16 cellular contexts compared by ENCODE assay signal in the genomic region with DNA sequence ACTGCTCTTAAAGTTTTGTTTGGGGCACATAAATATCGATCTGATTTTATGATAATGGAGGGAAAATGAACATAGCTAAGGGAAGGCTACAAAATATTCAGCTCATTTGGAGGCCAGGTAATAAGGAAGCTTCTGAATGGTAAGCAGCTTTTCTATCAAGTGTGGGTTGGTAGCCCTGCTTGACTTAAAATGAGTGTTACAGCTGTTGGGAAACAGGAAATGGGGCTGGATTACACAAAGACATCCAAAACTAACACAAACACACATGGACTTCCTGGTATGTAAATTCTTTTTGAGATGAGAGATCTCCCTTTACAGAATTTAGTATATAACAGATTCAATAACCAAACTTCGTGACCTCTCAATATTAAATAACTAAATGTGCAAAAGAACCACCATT. TPM values are rescaled to one million over a fixed set of nuclear protein-coding genes. Genes with fewer than 3 reads are reported as not detected.
DNase-seq lines count a peak whose midpoint lies in the region; ATAC-seq, FAIRE-seq and TF ChIP-seq lines count a peak whose summit lies in the region.
"Had no signal": no experiment of that assay in that cellular context is flagged by ENCODE, and none has a peak within 500 bp of the region (broad histone marks: within the 10 kb centered on the region; RNA-seq: fewer than 3 reads in every experiment).

No MANE protein-coding gene starts in this region.

- ATAC-seq in left lung (peak; percentile 39), HG03159 (IDR thresholded peaks at IDR 0.05; ENCODE audit: unreplicated experiment) (no peak)
- ATAC-seq: SK-N-SH treated with all-trans-retinoic acid at 6 μM for 48 hours had no signal

- H3K36me3 ChIP-seq in BLaER1 treated with 17β-estradiol and CSF1 and Interleukin-3, amounts not matched to agents 10 nM and 100 nM: peaks cover 12 to 32% (median 25%) of the 10 kb centered on the region in 11 experiments
- peaks cover 0 to 21% of the 10 kb centered on the region in 2 donors for H3K36me3 ChIP-seq in left lung

- H3K4me1 ChIP-seq in BLaER1 treated with 17β-estradiol and CSF1 and Interleukin-3, amounts not matched to agents 10 nM and 100 nM: peaks cover 0 to 16% (median 7%) of the 10 kb centered on the region in 10 experiments; a peak in 10 of 20 replicates
- no peaks in the 10 kb centered on the region for H3K4me1 ChIP-seq in left lung
- H3K4me1 ChIP-seq: thyroid gland had no signal

- H4K20me1 ChIP-seq in BLaER1 treated with 17β-estradiol and CSF1 and Interleukin-3, amounts not matched to agents 10 nM and 100 nM: no peaks in the 10 kb centered on the region; a peak in 1 of 22 replicates

- H3K4me3 ChIP-seq in BLaER1 treated with 17β-estradiol and CSF1 and Interleukin-3, amounts not matched to agents 10 nM and 100 nM: no peak overlapping the region
- H3K4me3 ChIP-seq in left lung: no peak overlapping the region
- H3K4me3 ChIP-seq: thyroid gland had no signal

- H3K9me3 ChIP-seq in BLaER1 treated with 17β-estradiol and CSF1 and Interleukin-3, amounts not matched to agents 10 nM and 100 nM (replicated peaks in 1 of 11): no peaks in the 10 kb centered on the region; a peak in 2 of 22 replicates
- no peaks in the 10 kb centered on the region for H3K9me3 ChIP-seq in left lung
- H3K9me3 ChIP-seq: thyroid gland had no signal

- no peak for TF ChIP-seq POLR2A in GM12892 (IDR thresholded peaks at IDR 0.05; ENCODE audit: low read depth, low read length)

- DNase-seq in GM03348 (ENCODE audit: low spot score): peak; percentile 6
- no peak for DNase-seq in left lung
- no peak for DNase-seq in KG1 (lab: John Stamatoyannopoulos, UW)
- DNase-seq in NCI-H2107 treated with DMSO at 0.1 percent for 48 hours (lab: John Stamatoyannopoulos, UW; ENCODE audit: unreplicated experiment): no peak
- no peak for DNase-seq in GM12892 (ENCODE audit: insufficient read length)
- DNase-seq: activated CD4-positive, alpha-beta T cell treated with anti-CD3 and anti-CD28 coated beads, Interleukin-2, amount 50 U/mL, for 4 hours; aorta; erythroblast; kidney glomerular epithelial cell; NCI-H446 treated with DMSO at 0.1 percent for 48 hours; thyroid gland had no signal

- H3K27ac ChIP-seq in BLaER1 treated with 17β-estradiol and CSF1 and Interleukin-3, amounts not matched to agents 10 nM and 100 nM: peak overlapping the region in 9 of 11 experiments; percentile 4 to 60 (median 40); a peak in 11 of 22 replicates
- H3K27ac ChIP-seq in VCaP (peak overlapping the region; percentile 34), left lung (no peak overlapping the region)
- H3K27ac ChIP-seq: thyroid gland had no signal

- H3K27me3 ChIP-seq in BLaER1 treated with 17β-estradiol and CSF1 and Interleukin-3, amounts not matched to agents 10 nM and 100 nM: peaks cover 0 to 51% (median 40%) of the 10 kb centered on the region in 11 experiments
- peaks cover 0 to 3% of the 10 kb centered on the region in 2 donors for H3K27me3 ChIP-seq in left lung
- H3K27me3 ChIP-seq: thyroid gland had no signal

- TF ChIP-seq CTCF in VCaP (conservative IDR thresholded peaks at IDR 0.05): no peak
- no peak for TF ChIP-seq CTCF in left lung (IDR thresholded peaks at IDR 0.05)

- intact Hi-C loops in left lung (cut with DNase I): no loop called here

- H3K4me2 ChIP-seq in BLaER1 treated with 17β-estradiol and CSF1 and Interleukin-3, amounts not matched to agents 10 nM and 100 nM: peak overlapping the region in 6 of 11 experiments; percentile 1 to 53 (median 29); a peak in 9 of 22 replicates

- no peak overlapping the region for H3K9ac ChIP-seq in BLaER1 treated with 17β-estradiol and CSF1 and Interleukin-3, amounts not matched to agents 10 nM and 100 nM

- no peak for FAIRE-seq in GM12892 (lab: Jason Lieb, UNC)

RNA-seq across cellular contexts. Expression of gene FGF16, which starts 58.0 kb away (rescaled TPM):
- total RNA-seq in left lung: not detected
- not detected for polyA plus RNA-seq in GM12892 (2012; ENCODE audit: missing spikeins)
- total RNA-seq: G401 had no signal
- polyA plus RNA-seq: aorta had no signal

Comparison
In these comparisons a context has a peak if more than half of its experiments do, and no peak if none do; other contexts are left out.
1. H3K27ac ChIP-seq: peak in BLaER1 treated with 17β-estradiol and CSF1 and Interleukin-3, amounts not matched to agents 10 nM and 100 nM (9 of 11) and VCaP (single experiment); none in left lung (0 of 2).